ENCODE assay signal across 36 cellular contexts in genomic region chr5:178267876-178268275, GRCh38.
"Had no signal": no experiment of that assay in that cellular context is flagged by ENCODE, and none has a peak within 500 bp of the region (broad histone marks: within the 10 kb centered on the region; RNA-seq: fewer than 3 reads in every experiment).

No MANE protein-coding gene starts in this region.

- H3K27me3 ChIP-seq: MG63 had no signal

- H3K27ac ChIP-seq: KMS-11 had no signal

- H3K4me3 ChIP-seq: MG63 had no signal

- H3K9me3 ChIP-seq: MG63 had no signal

- DNase-seq: Karpas-422, Kasumi-1, KBM-7, KG1, MG63, MM.1S, MV-4-11, NCI-H1048, NCI-H1092, NCI-H1092 treated with DMSO at 0.1 percent for 48 hours, NCI-H1105, NCI-H1105 treated with DMSO at 0.1 percent for 48 hours, NCI-H1417, NCI-H1417 treated with DMSO at 0.1 percent for 48 hours, NCI-H1436, NCI-H1436 treated with DMSO at 0.1 percent for 48 hours, NCI-H146, NCI-H1694, NCI-H1694 treated with DMSO at 0.1 percent for 48 hours, NCI-H187, NCI-H187 treated with DMSO at 0.1 percent for 48 hours, NCI-H1930, NCI-H2029, NCI-H2029 treated with DMSO at 0.1 percent for 48 hours, NCI-H2081, NCI-H2081 treated with DMSO at 0.1 percent for 48 hours, NCI-H2107, NCI-H2171, NCI-H2171 treated with DMSO at 0.1 percent for 48 hours, NCI-H2227 treated with DMSO at 0.1 percent for 48 hours, NCI-H226, NCI-H345, NCI-H446, NCI-H446 treated with DMSO at 0.1 percent for 48 hours, NCI-H510A had no signal

- H3K9ac ChIP-seq: KMS-11 had no signal
